15 cellular contexts compared by ENCODE assay signal in the genomic region with DNA sequence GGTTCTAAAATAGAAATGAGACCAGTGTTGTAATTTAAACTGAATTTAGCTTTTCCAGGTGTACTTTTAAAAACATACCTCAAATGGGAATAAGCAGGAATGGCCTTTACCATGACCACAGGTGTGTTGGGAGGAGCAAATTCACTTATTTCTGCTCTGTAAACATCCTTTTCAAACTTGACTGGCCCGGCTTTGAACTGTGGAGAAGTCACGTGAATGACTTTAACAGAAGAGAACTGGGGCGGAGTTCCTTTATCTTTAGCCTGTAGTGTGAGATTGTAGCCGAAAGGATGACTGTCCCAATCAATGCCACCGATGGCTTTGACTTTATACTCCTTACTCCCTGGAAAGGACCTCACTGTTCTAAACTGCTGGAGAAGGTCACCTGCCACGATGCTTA. TPM values are rescaled to one million over a fixed set of nuclear protein-coding genes. Genes with fewer than 3 reads are reported as not detected.
DNase-seq lines count a peak whose midpoint lies in the region; ATAC-seq and TF ChIP-seq lines count a peak whose summit lies in the region.
"Had no signal": no experiment of that assay in that cellular context is flagged by ENCODE, and none has a peak within 500 bp of the region (broad histone marks: within the 10 kb centered on the region; RNA-seq: fewer than 3 reads in every experiment).

No MANE protein-coding gene starts in this region.

- TF ChIP-seq CTCF in left ventricle myocardium inferior (IDR thresholded peaks at IDR 0.05; ENCODE audit: borderline replicate concordance), result no peak
- no peak for TF ChIP-seq CTCF in colonic mucosa (IDR thresholded peaks at IDR 0.05)

- no peaks in the 10 kb centered on the region for H3K9me3 ChIP-seq in left ventricle myocardium inferior (replicated peaks)
- no peaks in the 10 kb centered on the region for H3K9me3 ChIP-seq in colonic mucosa
- no peaks in the 10 kb centered on the region for H3K9me3 ChIP-seq in mucosa of rectum (ENCODE audit: control insufficient read depth in 2 of 2, low read length in 2 of 2)
- H3K9me3 ChIP-seq: A549 had no signal

- H3K36me3 ChIP-seq in left ventricle myocardium inferior, result peaks cover 24% of the 10 kb centered on the region
- H3K36me3 ChIP-seq in colonic mucosa, result no peaks in the 10 kb centered on the region
- H3K36me3 ChIP-seq in mucosa of rectum (ENCODE audit: control insufficient read depth in 2 of 2, insufficient read depth in 2 of 2, low read length in 2 of 2), result peaks cover 30% of the 10 kb centered on the region in 2 donors

- no peaks in the 10 kb centered on the region for H3K27me3 ChIP-seq in left ventricle myocardium inferior (ENCODE audit: low read depth)
- no peaks in the 10 kb centered on the region for H3K27me3 ChIP-seq in colonic mucosa
- no peaks in the 10 kb centered on the region for H3K27me3 ChIP-seq in mucosa of rectum (ENCODE audit: control insufficient read depth in 2 of 2, insufficient read depth in 2 of 2, low read length in 2 of 2)

- no peak for ATAC-seq in Right ventricle myocardium inferior
- ATAC-seq: A549 had no signal

- peaks cover 98% of the 10 kb centered on the region for H3K4me1 ChIP-seq in left ventricle myocardium inferior
- H3K4me1 ChIP-seq in colonic mucosa, result peaks cover 16% of the 10 kb centered on the region
- peaks cover 20 to 43% of the 10 kb centered on the region in 2 donors for H3K4me1 ChIP-seq in mucosa of rectum (ENCODE audit: control insufficient read depth in 2 of 2, insufficient read depth in 2 of 2, low read length in 2 of 2)

- H3K9ac ChIP-seq in colonic mucosa (ENCODE audit: low read depth in 2 of 2, low read length in 2 of 2) (peak overlapping the region in 1 of 2 donors; percentile 70), mucosa of rectum (ENCODE audit: low read depth in 1 of 2, low read length in 2 of 2) (peak overlapping the region in 1 of 2 donors; percentile 10)

- intact Hi-C loops in left ventricle myocardium inferior (cut with micrococcal nuclease) (no loop called here), Right ventricle myocardium inferior (cut with DNase I) (no loop called here), colonic mucosa (cut with DNase I) (no loop called here), head of caudate nucleus (cut with DNase I) (no loop called here)

- no peak overlapping the region for H3K4me3 ChIP-seq in left ventricle myocardium inferior
- H3K4me3 ChIP-seq in colonic mucosa, result no peak overlapping the region
- H3K4me3 ChIP-seq in mucosa of rectum (ENCODE audit: low read length in 2 of 2), result no peak overlapping the region
- H3K4me3 ChIP-seq: A549 had no signal

- DNase-seq in left ventricle myocardium inferior, result no peak
- DNase-seq in Right ventricle myocardium inferior (ENCODE audit: missing footprints), result no peak
- DNase-seq in colonic mucosa, result peak; percentile 65
- no peak for DNase-seq in DMS 273 treated with DMSO at 0.1 percent for 48 hours (lab: John Stamatoyannopoulos, UW)
- DNase-seq in head of caudate nucleus, result no peak
- no peak for DNase-seq in stimulated activated naive CD4-positive, alpha-beta T cell (lab: John Stamatoyannopoulos, UW)
- DNase-seq: AML-193; CD4-positive, alpha-beta memory T cell; DMS79 treated with DMSO at 0.1 percent for 48 hours; GF-D8; GOT3; H7 had no signal

- H3K27ac ChIP-seq in left ventricle myocardium inferior (replicated peaks) (peak overlapping the region; percentile 59), colonic mucosa (peak overlapping the region; percentile 73), mucosa of rectum (ENCODE audit: low read depth in 2 of 2, low read length in 2 of 2) (peak overlapping the region; percentile 76 to 77)
- H3K27ac ChIP-seq: 22Rv1, A549 had no signal

RNA-seq across cellular contexts. Expression of a gene that starts 15.1 kb away (rescaled TPM):
- 59.1 TPM for total RNA-seq in left ventricle myocardium inferior
- 55.2 TPM for total RNA-seq in Right ventricle myocardium inferior
- 100 to 1,000 TPM; 243 to 300 TPM for total RNA-seq in colonic mucosa
- total RNA-seq: CD4-positive, alpha-beta memory T cell had no signal
